ENCODE assay signal across 33 cellular contexts in genomic region chr12:54129028-54129903, GRCh38. TPM values are rescaled to one million over a fixed set of nuclear protein-coding genes. Genes with fewer than 3 reads are reported as not detected.
DNase-seq lines count a peak whose midpoint lies in the region; FAIRE-seq and TF ChIP-seq lines count a peak whose summit lies in the region.
"Had no signal": no experiment of that assay in that cellular context is flagged by ENCODE, and none has a peak within 500 bp of the region (broad histone marks: within the 10 kb centered on the region; RNA-seq: fewer than 3 reads in every experiment).

No MANE protein-coding gene starts in this region.

- POLR2A ChIA-PET in MCF 10A (lab: Yijun Ruan, JAX), result interaction anchor here (0.6 kb wide), 2 partner anchors 98 to 461 kb away, joined by 3 read pairs; no protein-coding TSS in a partner anchor

- H3K27ac ChIP-seq in breast epithelium, result peak overlapping the region in 1 of 2 donors; percentile 68
- no peak overlapping the region for H3K27ac ChIP-seq in effector memory CD4-positive, alpha-beta T cell (ENCODE audit: insufficient read depth, low read length, poor library complexity, severe bottlenecking)
- H3K27ac ChIP-seq: colonic mucosa, suprapubic skin, vagina had no signal

- CTCF ChIA-PET in MCF 10A (lab: Yijun Ruan, JAX), result interaction anchor here (1.7 kb wide), 1 partner anchor 10 kb away, joined by 7 read pairs; no protein-coding TSS in a partner anchor

- H3K4me1 Mint-ChIP-seq in MCF 10A (ENCODE audit: insufficient read depth, unreplicated experiment) (peaks cover 13% of the 10 kb centered on the region), nephron progenitor cell (peaks cover 90% of the 10 kb centered on the region)

- no peaks in the 10 kb centered on the region for H3K9me3 Mint-ChIP-seq in MCF 10A (ENCODE audit: unreplicated experiment)
- H3K9me3 Mint-ChIP-seq in nephron progenitor cell, result no peaks in the 10 kb centered on the region
- H3K9me3 Mint-ChIP-seq: activated T-cell treated with anti-CD3 and anti-CD28 coated beads, Interleukin-2, amount 50 U/mL, for 72 hours; CD8-positive, alpha-beta memory T cell; effector memory CD8-positive, alpha-beta T cell; naive thymus-derived CD8-positive, alpha-beta T cell had no signal

- intact Hi-C loops in MCF 10A (cut with micrococcal nuclease) (no loop called here), breast epithelium (cut with DNase I; ENCODE audit: low total_unique reads) (no loop called here)

- H3K36me3 ChIP-seq in breast epithelium, result no peaks in the 10 kb centered on the region
- no peaks in the 10 kb centered on the region for H3K36me3 ChIP-seq in effector memory CD4-positive, alpha-beta T cell (ENCODE audit: control insufficient read depth, insufficient read depth, low read length)
- H3K36me3 ChIP-seq: colonic mucosa, ovary, suprapubic skin, vagina had no signal

- H3K4me3 ChIP-seq in breast epithelium (peak overlapping the region in 1 of 3 donors; percentile 5), epithelial cell of proximal tubule (ENCODE audit: low read depth, low read length) (peak overlapping the region; percentile 28)
- H3K4me3 ChIP-seq in effector memory CD4-positive, alpha-beta T cell (ENCODE audit: insufficient read depth, low read depth, low read length, poor library complexity, severe bottlenecking), result no peak overlapping the region
- H3K4me3 ChIP-seq: colonic mucosa, ovary, suprapubic skin, vagina had no signal

- no peaks in the 10 kb centered on the region for H3K9me3 ChIP-seq in breast epithelium
- no peaks in the 10 kb centered on the region for H3K9me3 ChIP-seq in effector memory CD4-positive, alpha-beta T cell (ENCODE audit: control insufficient read depth, low read length)
- H3K9me3 ChIP-seq: colonic mucosa, gastroesophageal sphincter, ovary, suprapubic skin, vagina had no signal

- H3K27ac Mint-ChIP-seq in MCF 10A (ENCODE audit: low read depth, unreplicated experiment) (peak overlapping the region; percentile 68), nephron progenitor cell (no peak overlapping the region)
- H3K27ac Mint-ChIP-seq: activated CD8-positive, alpha-beta memory T cell treated with anti-CD3 and anti-CD28 coated beads, Interleukin-2, amount 10 ng/mL, durations not matched to agents 7 days and 5 days; activated T-cell treated with anti-CD3 and anti-CD28 coated beads, Interleukin-2, amount 50 U/mL, for 72 hours; CD8-positive, alpha-beta memory T cell; effector memory CD8-positive, alpha-beta T cell had no signal

- peak; percentile 53 for FAIRE-seq in urothelium cell line (lab: Jason Lieb, UNC)
- FAIRE-seq: GM12892, keratinocyte had no signal

- no peak overlapping the region for H3K4me3 Mint-ChIP-seq in MCF 10A (ENCODE audit: unreplicated experiment)
- H3K4me3 Mint-ChIP-seq in nephron progenitor cell, result peak overlapping the region; percentile 90
- H3K4me3 Mint-ChIP-seq: activated CD8-positive, alpha-beta memory T cell treated with anti-CD3 and anti-CD28 coated beads, Interleukin-2, amount 10 ng/mL, durations not matched to agents 7 days and 5 days; activated T-cell treated with anti-CD3 and anti-CD28 coated beads, Interleukin-2, amount 50 U/mL, for 72 hours; effector memory CD8-positive, alpha-beta T cell; naive thymus-derived CD8-positive, alpha-beta T cell had no signal

- no peaks in the 10 kb centered on the region for H3K4me1 ChIP-seq in breast epithelium
- H3K4me1 ChIP-seq in effector memory CD4-positive, alpha-beta T cell (ENCODE audit: control insufficient read depth, insufficient read depth, low read length, poor library complexity, severe bottlenecking), result peaks cover 10% of the 10 kb centered on the region
- H3K4me1 ChIP-seq: colonic mucosa had no signal

- H3K36me3 Mint-ChIP-seq in MCF 10A (ENCODE audit: insufficient read depth, unreplicated experiment) (peaks cover 20% of the 10 kb centered on the region), nephron progenitor cell (ENCODE audit: low read depth) (peaks cover 15% of the 10 kb centered on the region)
- H3K36me3 Mint-ChIP-seq: activated CD8-positive, alpha-beta memory T cell treated with anti-CD3 and anti-CD28 coated beads, Interleukin-2, amount 10 ng/mL, durations not matched to agents 7 days and 5 days had no signal

- no peaks in the 10 kb centered on the region for H3K27me3 Mint-ChIP-seq in MCF 10A (ENCODE audit: insufficient read depth, unreplicated experiment)
- peaks cover 14% of the 10 kb centered on the region for H3K27me3 Mint-ChIP-seq in nephron progenitor cell (ENCODE audit: low read depth, poor library complexity)

- H3K27me3 ChIP-seq in breast epithelium, result no peaks in the 10 kb centered on the region
- peaks cover 30% of the 10 kb centered on the region for H3K27me3 ChIP-seq in effector memory CD4-positive, alpha-beta T cell (replicated peaks; ENCODE audit: control insufficient read depth, insufficient read depth, low read length, poor library complexity, severe bottlenecking)
- H3K27me3 ChIP-seq: ovary, suprapubic skin, vagina had no signal

- no peak for DNase-seq in MCF 10A (ENCODE audit: unreplicated experiment)
- DNase-seq in breast epithelium (ENCODE audit: low spot score in 2 of 2), result no peak
- no peak for DNase-seq in epithelial cell of proximal tubule (ENCODE audit: low read depth)
- DNase-seq in nephron progenitor cell, result no peak
- no peak for DNase-seq in urothelium cell line (ENCODE audit: low spot score)
- no peak for DNase-seq in effector memory CD4-positive, alpha-beta T cell
- DNase-seq in NCI-H69 (lab: John Stamatoyannopoulos, UW), result no peak
- DNase-seq in activated T-cell treated with anti-CD3 and anti-CD28 coated beads for 4 hours, result no peak
- DNase-seq: activated CD8-positive, alpha-beta memory T cell treated with anti-CD3 and anti-CD28 coated beads, Interleukin-2, amount 10 ng/mL, durations not matched to agents 7 days and 5 days; activated naive CD4-positive, alpha-beta T cell; activated T-cell treated with anti-CD3 and anti-CD28 coated beads, Interleukin-2, amount 50 U/mL, for 72 hours; amygdala; CD8-positive, alpha-beta memory T cell; colonic mucosa; DMS153; effector memory CD8-positive, alpha-beta T cell; GOT3; KBM-7; left ventricle myocardium superior; MM.1S; naive thymus-derived CD8-positive, alpha-beta T cell; NCI-H2029 treated with DMSO at 0.1 percent for 48 hours; NCI-H526 treated with DMSO at 0.1 percent for 48 hours; ovary; SHP77 treated with DMSO at 0.1 percent for 48 hours; stimulated activated CD4-positive, alpha-beta T cell treated with anti-CD3 and anti-CD28 coated beads, Interleukin-4, amount 100 ng/mL, for 1 hour; SW 1271; T-helper 9 cell had no signal

- TF ChIP-seq CTCF in MCF 10A (IDR thresholded peaks at IDR 0.05; ENCODE audit: unreplicated experiment) (no peak), breast epithelium (IDR thresholded peaks at IDR 0.05) (no peak), epithelial cell of proximal tubule (conservative IDR thresholded peaks at IDR 0.05; ENCODE audit: low read depth, low read length) (no peak), nephron progenitor cell (IDR thresholded peaks at IDR 0.05) (no peak)

- no peak for TF ChIP-seq POLR2A in breast epithelium (IDR thresholded peaks at IDR 0.05)

- no TSS peak for BruUV-seq in MCF 10A (replicated peaks; lab: Mats Ljungman, UMichigan)

RNA-seq across cellular contexts. Expression of gene SMUG1, which starts 59.5 kb away (rescaled TPM):
- total RNA-seq in MCF 10A (2022) (42.6 and 52.8 TPM in 2 replicates), breast epithelium (10 to 100 TPM; 29.6 to 55.4 (median 46.4) TPM), epithelial cell of proximal tubule (44.6 and 48.0 TPM in 2 replicates)
